26 cellular contexts compared by ENCODE assay signal in the genomic region with DNA sequence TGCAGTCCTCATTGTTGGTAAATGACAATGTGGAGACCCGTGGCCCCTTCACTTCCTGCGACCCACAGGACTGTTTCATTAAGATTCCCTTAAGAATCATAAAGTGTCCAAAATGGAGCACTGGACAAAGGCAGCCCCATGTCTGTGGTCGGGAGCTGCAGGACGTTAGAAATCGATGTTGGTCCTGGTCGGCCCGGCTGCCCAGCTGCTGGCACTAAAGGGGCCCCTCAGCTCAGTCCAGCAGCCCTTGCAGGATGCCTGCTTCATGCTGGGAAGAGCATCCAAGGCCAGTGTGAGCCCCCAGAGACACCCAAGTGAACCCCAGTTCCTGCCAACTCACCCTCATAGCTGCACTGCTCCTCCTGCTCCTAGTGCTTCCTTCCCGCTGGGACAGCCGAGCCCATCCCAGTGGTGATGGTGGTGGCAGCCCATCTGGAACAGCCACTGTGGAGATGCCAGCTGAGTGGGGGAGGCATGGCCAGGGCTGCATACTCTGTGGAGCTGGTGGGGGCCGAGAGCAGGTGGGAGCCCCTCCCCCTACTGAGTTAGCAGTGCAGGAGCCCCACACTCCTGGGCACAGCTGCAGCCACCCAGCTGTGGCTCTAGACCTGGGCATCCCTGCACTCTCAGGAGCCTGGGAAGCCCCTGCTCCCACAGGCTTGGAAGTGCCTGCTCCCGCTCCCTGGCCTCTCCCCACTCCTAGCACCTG.
DNase-seq lines count a peak whose midpoint lies in the region; ATAC-seq and TF ChIP-seq lines count a peak whose summit lies in the region.
"Had no signal": no experiment of that assay in that cellular context is flagged by ENCODE, and none has a peak within 500 bp of the region (broad histone marks: within the 10 kb centered on the region; RNA-seq: fewer than 3 reads in every experiment).

No MANE protein-coding gene starts in this region.

- no peak overlapping the region for H3K4me2 ChIP-seq in osteoblast (ENCODE audit: insufficient read depth, low read length)

- H3K27ac Mint-ChIP-seq in activated CD4-positive, alpha-beta T cell treated with anti-CD3 and anti-CD28 coated beads, Interleukin-2, amount 10 ng/mL, durations not matched to agents 24 days and 14 days: no peak overlapping the region
- H3K27ac Mint-ChIP-seq: CD14-positive monocyte; CD8-positive, alpha-beta memory T cell had no signal

- ATAC-seq in gastroesophageal sphincter (peak; percentile 53), aorta (ENCODE audit: low FRiP score) (peak; percentile 6), GM18519 (IDR thresholded peaks at IDR 0.05; ENCODE audit: low FRiP score, unreplicated experiment) (no peak)
- ATAC-seq: GM12878, HCT116 had no signal

- H3K4me1 ChIP-seq in gastroesophageal sphincter (no peaks in the 10 kb centered on the region), osteoblast (ENCODE audit: insufficient read depth, low read length) (no peaks in the 10 kb centered on the region), aorta (ENCODE audit: control insufficient read depth in 1 of 2, insufficient read depth in 2 of 2, low read length in 2 of 2) (no peaks in the 10 kb centered on the region)
- H3K4me1 ChIP-seq: BE2C, SJCRH30 had no signal

- peaks cover 9% of the 10 kb centered on the region for H3K9me3 Mint-ChIP-seq in activated CD4-positive, alpha-beta T cell treated with anti-CD3 and anti-CD28 coated beads, Interleukin-2, amount 10 ng/mL, durations not matched to agents 24 days and 14 days

- peak; percentile 21 for DNase-seq in activated CD4-positive, alpha-beta T cell treated with anti-CD3 and anti-CD28 coated beads, Interleukin-2, amount 10 ng/mL, durations not matched to agents 24 days and 14 days
- no peak for DNase-seq in activated CD4-positive, alpha-beta T cell treated with anti-CD3 and anti-CD28 coated beads for 48 hours
- DNase-seq in osteoblast (ENCODE audit: insufficient read length, low spot score, missing footprints) (peak; percentile 34), aorta (peak in 1 of 2 donors; percentile 37), T-helper 9 cell (no peak)
- DNase-seq: BE2C; CD8-positive, alpha-beta memory T cell; DMS 273 treated with DMSO at 0.1 percent for 48 hours; DMS79; EL; GDM1; GOT3; NCI-H1048; NCI-H1436; NCI-H187 treated with DMSO at 0.1 percent for 48 hours; NCI-H2107; NCI-H446; NCI-H524 treated with DMSO at 0.1 percent for 48 hours; NCI-H774; SJCRH30 had no signal

- H3K36me3 ChIP-seq in gastroesophageal sphincter: no peaks in the 10 kb centered on the region
- H3K36me3 ChIP-seq in osteoblast (ENCODE audit: insufficient read depth, low read length): no peaks in the 10 kb centered on the region
- H3K36me3 ChIP-seq in aorta (ENCODE audit: control insufficient read depth in 1 of 2, insufficient read depth in 2 of 2, low read length in 1 of 2): no peaks in the 10 kb centered on the region
- H3K36me3 ChIP-seq: BE2C, SJCRH30 had no signal

- H3K4me3 Mint-ChIP-seq in activated CD4-positive, alpha-beta T cell treated with anti-CD3 and anti-CD28 coated beads, Interleukin-2, amount 10 ng/mL, durations not matched to agents 24 days and 14 days: no peak overlapping the region
- H3K4me3 Mint-ChIP-seq: CD14-positive monocyte; CD8-positive, alpha-beta memory T cell had no signal

- H3K36me3 Mint-ChIP-seq in activated CD4-positive, alpha-beta T cell treated with anti-CD3 and anti-CD28 coated beads, Interleukin-2, amount 10 ng/mL, durations not matched to agents 24 days and 14 days (ENCODE audit: low read depth): no peaks in the 10 kb centered on the region
- H3K36me3 Mint-ChIP-seq: CD14-positive monocyte; CD8-positive, alpha-beta memory T cell had no signal

- H3K27me3 ChIP-seq in gastroesophageal sphincter: peaks cover 10% of the 10 kb centered on the region
- no peaks in the 10 kb centered on the region for H3K27me3 ChIP-seq in osteoblast (ENCODE audit: insufficient read depth, low read length)
- no peaks in the 10 kb centered on the region for H3K27me3 ChIP-seq in aorta (ENCODE audit: control insufficient read depth in 1 of 2, insufficient read depth in 2 of 2, low read length in 1 of 2)
- H3K27me3 ChIP-seq: BE2C, SJCRH30 had no signal

- H2AFZ ChIP-seq in osteoblast (ENCODE audit: low read length): no peak overlapping the region

- TF ChIP-seq CTCF in gastroesophageal sphincter (IDR thresholded peaks at IDR 0.05) (no peak), osteoblast (IDR thresholded peaks at IDR 0.05; ENCODE audit: extremely low read depth, low read depth, low read length) (no peak)

- no peak for TF ChIP-seq POLR2A in gastroesophageal sphincter (IDR thresholded peaks at IDR 0.05)

- H3K79me2 ChIP-seq in osteoblast (ENCODE audit: insufficient read depth, low read length): no peaks in the 10 kb centered on the region

- WGBS in gastroesophageal sphincter (ENCODE audit: low coverage in 1 of 2), 2 donors: 65 to 78% methylated on average over 2 to 3 of the region's 11 CpGs
- 79% methylated on average over 11 of the region's 11 CpGs for WGBS in aorta, 2 donors

- intact Hi-C loops in activated CD4-positive, alpha-beta T cell treated with anti-CD3 and anti-CD28 coated beads, Interleukin-2, amount 10 ng/mL, durations not matched to agents 24 days and 14 days (cut with micrococcal nuclease): no loop called here
- intact Hi-C loops in aorta (cut with DNase I): no loop called here

- H4K20me1 ChIP-seq in osteoblast (ENCODE audit: insufficient read depth, low read length): no peaks in the 10 kb centered on the region

- H3K27ac ChIP-seq in gastroesophageal sphincter (no peak overlapping the region), osteoblast (ENCODE audit: low read depth, low read length) (no peak overlapping the region), aorta (ENCODE audit: low read depth in 1 of 2, low read length in 2 of 2) (no peak overlapping the region)
- H3K27ac ChIP-seq: 22Rv1, SJCRH30 had no signal

- H3K4me3 ChIP-seq in gastroesophageal sphincter (no peak overlapping the region), osteoblast (ENCODE audit: insufficient read depth, low read length) (no peak overlapping the region), aorta (ENCODE audit: low read length in 2 of 2) (no peak overlapping the region)
- H3K4me3 ChIP-seq: GM12878, SJCRH30 had no signal

- H3K4me1 Mint-ChIP-seq in activated CD4-positive, alpha-beta T cell treated with anti-CD3 and anti-CD28 coated beads, Interleukin-2, amount 10 ng/mL, durations not matched to agents 24 days and 14 days: no peaks in the 10 kb centered on the region
- H3K4me1 Mint-ChIP-seq: CD14-positive monocyte; CD8-positive, alpha-beta memory T cell had no signal

- H3K27me3 Mint-ChIP-seq in activated CD4-positive, alpha-beta T cell treated with anti-CD3 and anti-CD28 coated beads, Interleukin-2, amount 10 ng/mL, durations not matched to agents 24 days and 14 days: no peaks in the 10 kb centered on the region
- H3K27me3 Mint-ChIP-seq: CD8-positive, alpha-beta memory T cell had no signal

- TF ChIP-seq EP300 in gastroesophageal sphincter (IDR thresholded peaks at IDR 0.05): no peak

- H3K9me3 ChIP-seq in gastroesophageal sphincter: peaks cover 0 to 28% (median 0%) of the 10 kb centered on the region in 3 donors
- no peaks in the 10 kb centered on the region for H3K9me3 ChIP-seq in osteoblast (ENCODE audit: low read depth, low read length)
- H3K9me3 ChIP-seq in aorta (ENCODE audit: control insufficient read depth, low read length): peaks cover 7% of the 10 kb centered on the region
- H3K9me3 ChIP-seq: BE2C, SJCRH30 had no signal

Comparison
In these comparisons a context has a peak if more than half of its experiments do, and no peak if none do; other contexts are left out.
1. DNase-seq: peak in activated CD4-positive, alpha-beta T cell treated with anti-CD3 and anti-CD28 coated beads, Interleukin-2, amount 10 ng/mL, durations not matched to agents 24 days and 14 days (single experiment) and osteoblast (single experiment); none in activated CD4-positive, alpha-beta T cell treated with anti-CD3 and anti-CD28 coated beads for 48 hours (single experiment) and T-helper 9 cell (single experiment).